ENCODE assay signal across 20 cellular contexts in genomic region chr13:37686501-37686900, GRCh38.
A peak's percentile ranks its signal among the peaks of the same experiment; 100 is the strongest.
DNase-seq lines count a peak whose midpoint lies in the region; TF ChIP-seq lines count a peak whose summit lies in the region.
"Had no signal": no experiment of that assay in that cellular context is flagged by ENCODE, and none has a peak within 500 bp of the region (broad histone marks: within the 10 kb centered on the region; RNA-seq: fewer than 3 reads in every experiment).

No MANE protein-coding gene starts in this region.

- H3K4me1 ChIP-seq in PC-9 (replicated peaks; ENCODE audit: insufficient read depth) = no peaks in the 10 kb centered on the region
- H3K4me1 ChIP-seq: A549 had no signal

- H3F3A ChIP-seq in PC-9 (ENCODE audit: insufficient read depth, low read depth) = no peaks in the 10 kb centered on the region

- BruUV-seq in PC-9 (replicated peaks; lab: Mats Ljungman, UMichigan) (no TSS peak), MCF 10A (replicated peaks; lab: Mats Ljungman, UMichigan) (no TSS peak)

- H3K4me1 Mint-ChIP-seq in MCF 10A (ENCODE audit: insufficient read depth, unreplicated experiment) = no peaks in the 10 kb centered on the region
- H3K4me1 Mint-ChIP-seq: B cell, IgD-negative memory B cell had no signal

- no peaks in the 10 kb centered on the region for H3K9me2 ChIP-seq in PC-9 (ENCODE audit: insufficient read depth)

- TF ChIP-seq CTCF in PC-9 (conservative IDR thresholded peaks at IDR 0.05) (no peak), MCF 10A (IDR thresholded peaks at IDR 0.05; ENCODE audit: unreplicated experiment) (no peak)

- no peak overlapping the region for H3K4me2 ChIP-seq in PC-9
- H3K4me2 ChIP-seq: A549; BLaER1 treated with 17β-estradiol and CSF1 and Interleukin-3, amounts not matched to agents 10 nM and 100 nM; GM23338 had no signal

- H3K36me3 ChIP-seq in PC-9 (ENCODE audit: low read depth) = no peaks in the 10 kb centered on the region
- H3K36me3 ChIP-seq: BLaER1 treated with 17β-estradiol and CSF1 and Interleukin-3, amounts not matched to agents 10 nM and 100 nM had no signal

- intact Hi-C loops in PC-9 (cut with micrococcal nuclease; ENCODE audit: unreplicated experiment) (no loop called here), MCF 10A (cut with micrococcal nuclease) (no loop called here)

- no peak overlapping the region for H3K4me3 Mint-ChIP-seq in MCF 10A (ENCODE audit: unreplicated experiment)
- H3K4me3 Mint-ChIP-seq: B cell; CD8-positive, alpha-beta T cell; GM23338; HFFc6; IgD-negative memory B cell had no signal

- H3K79me2 ChIP-seq in PC-9 (ENCODE audit: low read depth) = no peaks in the 10 kb centered on the region

- DNase-seq in GM03348 (ENCODE audit: low spot score) (peak; percentile 19), PC-9 (no peak), putamen (ENCODE audit: low spot score) (peak; percentile 49), 8988T (no peak), MCF 10A (ENCODE audit: unreplicated experiment) (no peak), COLO829 (ENCODE audit: low spot score) (no peak)
- DNase-seq: CD8-positive, alpha-beta T cell; COR-L47; DMS 273 treated with DMSO at 0.1 percent for 48 hours; GDM1; HFFc6; Kasumi-1; KBM-7 had no signal

- no peaks in the 10 kb centered on the region for H3K9me3 Mint-ChIP-seq in MCF 10A (ENCODE audit: unreplicated experiment)
- H3K9me3 Mint-ChIP-seq: GM23338, HFFc6, IgD-negative memory B cell had no signal

- no peak overlapping the region for H3K4me3 ChIP-seq in PC-9
- H3K4me3 ChIP-seq: A549; BLaER1 treated with 17β-estradiol and CSF1 and Interleukin-3, amounts not matched to agents 10 nM and 100 nM; GM12878; GM23338 had no signal

- H3K27me3 Mint-ChIP-seq in MCF 10A (ENCODE audit: insufficient read depth, unreplicated experiment) = no peaks in the 10 kb centered on the region
- H3K27me3 Mint-ChIP-seq: B cell, IgD-negative memory B cell had no signal

- no peaks in the 10 kb centered on the region for H3K36me3 Mint-ChIP-seq in MCF 10A (ENCODE audit: insufficient read depth, unreplicated experiment)
- H3K36me3 Mint-ChIP-seq: CD8-positive, alpha-beta T cell; IgD-negative memory B cell had no signal

- POLR2A ChIA-PET in PC-9 (lab: Charles Lee; ENCODE audit: unreplicated experiment) (no interaction called here), MCF 10A (lab: Yijun Ruan, JAX) (no interaction called here)

- H3K27ac Mint-ChIP-seq in MCF 10A (ENCODE audit: low read depth, unreplicated experiment) = no peak overlapping the region
- H3K27ac Mint-ChIP-seq: B cell; CD8-positive, alpha-beta T cell; HFFc6; IgD-negative memory B cell had no signal

- H3K27ac ChIP-seq in PC-9 = no peak overlapping the region
- H3K27ac ChIP-seq: A549; BLaER1 treated with 17β-estradiol and CSF1 and Interleukin-3, amounts not matched to agents 10 nM and 100 nM; HL-60 had no signal

- H3K9me3 ChIP-seq in PC-9 (ENCODE audit: insufficient read depth, low read depth) = no peaks in the 10 kb centered on the region
- H3K9me3 ChIP-seq: A549; BLaER1 treated with 17β-estradiol and CSF1 and Interleukin-3, amounts not matched to agents 10 nM and 100 nM had no signal

- CTCF ChIA-PET in PC-9 (lab: Charles Lee) (no interaction called here), MCF 10A (lab: Yijun Ruan, JAX) (no interaction called here)

- H2AFZ ChIP-seq in PC-9 = peak overlapping the region; percentile 43; the same call in 1 of the 2 replicates
- H2AFZ ChIP-seq: GM23338 had no signal

- H4K20me1 ChIP-seq in PC-9 (ENCODE audit: insufficient read depth) = no peaks in the 10 kb centered on the region
- H4K20me1 ChIP-seq: BLaER1 treated with 17β-estradiol and CSF1 and Interleukin-3, amounts not matched to agents 10 nM and 100 nM had no signal

- H3K27me3 ChIP-seq in PC-9 (ENCODE audit: insufficient read depth, low read depth) = no peaks in the 10 kb centered on the region
- H3K27me3 ChIP-seq: BLaER1 treated with 17β-estradiol and CSF1 and Interleukin-3, amounts not matched to agents 10 nM and 100 nM had no signal

Comparison
In these comparisons a context has a peak if more than half of its experiments do, and no peak if none do; other contexts are left out.
1. DNase-seq: peak in GM03348 (single experiment) and putamen (single experiment); none in PC-9 (0 of 2), 8988T (single experiment), MCF 10A (single experiment) and COLO829 (single experiment).